In genomic region chr14:100654814-100655795, GRCh38 we compare ENCODE assay signal across 7 cellular contexts.
A peak's percentile ranks its signal among the peaks of the same experiment; 100 is the strongest.
DNase-seq lines count a peak whose midpoint lies in the region; ATAC-seq and TF ChIP-seq lines count a peak whose summit lies in the region.

No MANE protein-coding gene starts in this region.

- WGBS in prostate gland = 38% methylated on average over 36 of the region's 43 CpGs

- intact Hi-C loops in prostate gland (cut with DNase I) = loop anchor here (5.0 to 10.0 kb wide), 2 partner anchors 130 to 268 kb away; no protein-coding TSS in a partner anchor

- H3K4me1 ChIP-seq in prostate gland (replicated peaks) = no peaks in the 10 kb centered on the region

- no peaks in the 10 kb centered on the region for H3K27me3 ChIP-seq in prostate gland (replicated peaks; ENCODE audit: insufficient read depth)

- no peaks in the 10 kb centered on the region for H3K9me3 ChIP-seq in prostate gland

- TF ChIP-seq POLR2A in prostate gland (IDR thresholded peaks at IDR 0.05) = no peak

- DNase-seq in GM13976 (ENCODE audit: low spot score) = peak; percentile 87
- peak; percentile 59 for DNase-seq in NCI-H146 (lab: John Stamatoyannopoulos, UW)
- peak; percentile 47 for DNase-seq in activated CD8-positive, alpha-beta memory T cell treated with anti-CD3 and anti-CD28 coated beads, Interleukin-2, amount 50 U/mL, for 4 hours
- DNase-seq in fibroblast of pulmonary artery (ENCODE audit: low read depth) = no peak
- DNase-seq in prostate gland (ENCODE audit: low spot score) = no peak

- in situ Hi-C loops in GM13976 (cut with MboI; ENCODE audit: low sequenced_read_pairs, unreplicated experiment) = no loop called here

- no peaks in the 10 kb centered on the region for H3K36me3 ChIP-seq in prostate gland

- H3K4me3 ChIP-seq in fibroblast of pulmonary artery (replicated peaks; ENCODE audit: low read depth, low read length) = no peak overlapping the region
- no peak overlapping the region for H3K4me3 ChIP-seq in prostate gland

- ATAC-seq in HG03354 (IDR thresholded peaks at IDR 0.05; ENCODE audit: poor library complexity, severe bottlenecking, unreplicated experiment) (no peak), HG02588 (IDR thresholded peaks at IDR 0.05; ENCODE audit: unreplicated experiment) (no peak)

- TF ChIP-seq CTCF in GM13976 (IDR thresholded peaks at IDR 0.05; ENCODE audit: borderline replicate concordance, control extremely low read depth, extremely low read depth, insufficient read depth, missing control alignments) (peak; percentile 83), fibroblast of pulmonary artery (IDR thresholded peaks at IDR 0.05; ENCODE audit: low read length, missing control alignments) (peak; percentile 50), prostate gland (IDR thresholded peaks at IDR 0.05) (peak; percentile 42 to 85 (median 58))

- no peak overlapping the region for H3K27ac ChIP-seq in prostate gland

Comparison
In these comparisons a context has a peak if more than half of its experiments do, and no peak if none do; other contexts are left out.
1. DNase-seq: peak in GM13976 (single experiment), NCI-H146 (single experiment) and activated CD8-positive, alpha-beta memory T cell treated with anti-CD3 and anti-CD28 coated beads, Interleukin-2, amount 50 U/mL, for 4 hours (single experiment); none in fibroblast of pulmonary artery (single experiment) and prostate gland (single experiment).
2. Peak in every context shown above with its lines, with median percentiles within 50 percentile points of each other: CTCF ChIP-seq.